In genomic region chr20:49821850-49822249, GRCh38 we compare ENCODE assay signal across 10 cellular contexts. TPM values are rescaled to one million over a fixed set of nuclear protein-coding genes. Genes with fewer than 3 reads are reported as not detected.
DNase-seq lines count a peak whose midpoint lies in the region; TF ChIP-seq lines count a peak whose summit lies in the region.
"Had no signal": no experiment of that assay in that cellular context is flagged by ENCODE, and none has a peak within 500 bp of the region (broad histone marks: within the 10 kb centered on the region; RNA-seq: fewer than 3 reads in every experiment).

No MANE protein-coding gene starts in this region.

- H3K9ac ChIP-seq in OCI-LY1 (ENCODE audit: low read length) = peak overlapping the region; percentile 71

- H2AFZ ChIP-seq in OCI-LY1 (ENCODE audit: low read length) = no peak overlapping the region
- H2AFZ ChIP-seq: hepatocyte had no signal

- H3K4me1 ChIP-seq in OCI-LY1 (ENCODE audit: insufficient read depth, low read length, severe bottlenecking) = peaks cover 54% of the 10 kb centered on the region

- TF ChIP-seq CTCF in OCI-LY1 (IDR thresholded peaks at IDR 0.05; ENCODE audit: low read length) = peak; percentile 62
- peak; percentile 55 for TF ChIP-seq CTCF in epithelial cell of proximal tubule (conservative IDR thresholded peaks at IDR 0.05; ENCODE audit: low read depth, low read length)

- H3K9me2 ChIP-seq in OCI-LY1 (ENCODE audit: low read depth, low read length) = no peaks in the 10 kb centered on the region

- peak overlapping the region; percentile 52 for H3K4me2 ChIP-seq in OCI-LY1 (ENCODE audit: low read length)
- H3K4me2 ChIP-seq: hepatocyte had no signal

- no peaks in the 10 kb centered on the region for H4K20me1 ChIP-seq in OCI-LY1 (ENCODE audit: insufficient read depth, low read length)

- no peak overlapping the region for H3K4me3 ChIP-seq in OCI-LY1 (ENCODE audit: low read depth, low read length, poor library complexity, severe bottlenecking)
- H3K4me3 ChIP-seq in epithelial cell of proximal tubule (ENCODE audit: low read depth, low read length) = no peak overlapping the region
- H3K4me3 ChIP-seq: hepatocyte had no signal

- H3K36me3 ChIP-seq in OCI-LY1 (ENCODE audit: insufficient read depth, low read length) = peaks cover 77% of the 10 kb centered on the region

- no peaks in the 10 kb centered on the region for H3K27me3 ChIP-seq in OCI-LY1 (ENCODE audit: insufficient read depth, low read length)
- H3K27me3 ChIP-seq: hepatocyte had no signal

- H3K79me2 ChIP-seq in OCI-LY1 (ENCODE audit: insufficient read depth, low read length) = peaks cover 16% of the 10 kb centered on the region

- peak overlapping the region; percentile 100 for H3K27ac ChIP-seq in OCI-LY1 (ENCODE audit: low read depth, low read length, poor library complexity, severe bottlenecking)
- H3K27ac ChIP-seq: hepatocyte had no signal

- peaks cover 5% of the 10 kb centered on the region; the same call in 1 of the 2 replicates for H3K9me3 ChIP-seq in OCI-LY1 (ENCODE audit: low read length)

- DNase-seq in GM04503 (ENCODE audit: low read depth) = peak; percentile 47
- no peak for DNase-seq in epithelial cell of proximal tubule (ENCODE audit: low read depth)
- peak; percentile 69 for DNase-seq in renal cortical epithelial cell (ENCODE audit: low read depth)
- DNase-seq in NCI-H187 treated with DMSO at 0.1 percent for 48 hours (lab: John Stamatoyannopoulos, UW) = no peak
- no peak for DNase-seq in OCI-M2 (lab: John Stamatoyannopoulos, UW; ENCODE audit: unreplicated experiment)
- no peak for DNase-seq in stimulated activated naive CD4-positive, alpha-beta T cell treated with Interleukin-2 at 50 U/mL for 16 hours (lab: John Stamatoyannopoulos, UW)
- no peak for DNase-seq in AML-193 (lab: John Stamatoyannopoulos, UW)
- DNase-seq: activated CD4-positive, alpha-beta memory T cell treated with anti-CD3 and anti-CD28 coated beads for 36 hours had no signal

- peaks cover 9% of the 10 kb centered on the region for H3F3A ChIP-seq in OCI-LY1 (ENCODE audit: insufficient read depth, low read length)

RNA-seq across cellular contexts. Expression of gene SLC9A8, which starts 9.2 kb away (rescaled TPM):
- total RNA-seq in epithelial cell of proximal tubule (4.2 and 5.6 TPM in 2 replicates), renal cortical epithelial cell (5.7 and 10.3 TPM in 2 replicates)

Comparison
In these comparisons a context has a peak if more than half of its experiments do, and no peak if none do; other contexts are left out.
1. DNase-seq: peak in GM04503 (single experiment) and renal cortical epithelial cell (single experiment); none in epithelial cell of proximal tubule (single experiment), NCI-H187 treated with DMSO at 0.1 percent for 48 hours (single experiment), OCI-M2 (single experiment), stimulated activated naive CD4-positive, alpha-beta T cell treated with Interleukin-2 at 50 U/mL for 16 hours (single experiment) and AML-193 (0 of 2).